ENCODE assay signal across 8 cellular contexts in the genomic region with DNA sequence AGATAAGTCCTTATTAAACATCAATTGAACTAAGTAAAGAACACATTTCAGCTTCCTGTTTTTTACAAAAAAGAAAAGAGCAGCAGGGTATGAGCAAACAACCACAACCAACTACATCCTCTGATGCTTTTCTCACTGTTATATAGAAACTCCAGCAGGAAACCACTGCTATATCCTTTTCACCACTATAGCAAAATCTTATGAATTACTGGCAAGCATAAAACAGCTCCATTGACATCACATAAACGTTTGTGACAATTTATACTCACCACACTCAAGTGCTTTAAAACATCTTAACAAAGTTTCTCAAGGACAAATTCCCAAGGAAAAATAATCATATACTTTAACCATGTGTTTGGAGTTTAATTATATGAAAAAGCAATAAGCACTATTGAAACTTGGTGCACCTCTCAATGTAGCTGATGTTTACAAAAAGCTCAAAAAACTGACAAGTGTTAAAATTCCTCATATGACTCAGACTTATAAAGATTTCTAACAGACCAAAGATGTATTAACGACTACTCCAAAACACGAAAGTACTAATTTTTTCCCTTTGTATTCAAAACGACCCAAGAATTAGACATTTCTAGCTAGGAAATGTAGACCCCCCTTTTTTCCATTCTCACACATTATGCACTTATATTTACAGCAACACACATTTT. TPM values are rescaled to one million over a fixed set of nuclear protein-coding genes. Genes with fewer than 3 reads are reported as not detected.
DNase-seq lines count a peak whose midpoint lies in the region; ATAC-seq and FAIRE-seq lines count a peak whose summit lies in the region.

No MANE protein-coding gene starts in this region.

- DNase-seq in CD1c-positive myeloid dendritic cell (ENCODE audit: extremely low spot score) (peak; percentile 64), GM19239 (ENCODE audit: insufficient read length, low spot score) (no peak), retina (no peak), frontal cortex (ENCODE audit: low spot score in 2 of 2) (no peak), MG63 (no peak), Right ventricle myocardium superior (no peak)
- peak; percentile 47 for DNase-seq in activated CD8-positive, alpha-beta T cell treated with anti-CD3 and anti-CD28 coated beads, Interleukin-2, amount 10 ng/mL, durations not matched to agents 7 days and 5 days

- POLR2A ChIA-PET in activated CD8-positive, alpha-beta T cell treated with anti-CD3 and anti-CD28 coated beads, Interleukin-2, amount 10 ng/mL, durations not matched to agents 7 days and 5 days (lab: Charles Lee): interaction anchor here (0.6 to 3.5 kb wide), 7 partner anchors 8 to 52 kb away, joined by 3 to 41 read pairs (median 7); a partner anchor contains a TSS

- H3K27me3 ChIP-seq in MG63: no peaks in the 10 kb centered on the region

- CTCF ChIA-PET in activated CD8-positive, alpha-beta T cell treated with anti-CD3 and anti-CD28 coated beads, Interleukin-2, amount 10 ng/mL, durations not matched to agents 7 days and 5 days (lab: Charles Lee): interaction anchor here (1.0 to 2.9 kb wide), 15 partner anchors 8 to 175 kb away, joined by 3 to 14 read pairs (median 6); a partner anchor contains a TSS

- H3K9me3 Mint-ChIP-seq in activated CD8-positive, alpha-beta T cell treated with anti-CD3 and anti-CD28 coated beads, Interleukin-2, amount 10 ng/mL, durations not matched to agents 7 days and 5 days (ENCODE audit: insufficient read depth): peaks cover 4% of the 10 kb centered on the region

- H3K4me1 Mint-ChIP-seq in activated CD8-positive, alpha-beta T cell treated with anti-CD3 and anti-CD28 coated beads, Interleukin-2, amount 10 ng/mL, durations not matched to agents 7 days and 5 days (ENCODE audit: low read depth): peaks cover 91% of the 10 kb centered on the region

- no peaks in the 10 kb centered on the region for H3K27me3 Mint-ChIP-seq in activated CD8-positive, alpha-beta T cell treated with anti-CD3 and anti-CD28 coated beads, Interleukin-2, amount 10 ng/mL, durations not matched to agents 7 days and 5 days (ENCODE audit: low read depth)

- ATAC-seq in HG03139 (IDR thresholded peaks at IDR 0.05; ENCODE audit: unreplicated experiment) (peak; percentile 74), Right ventricle myocardium superior (ENCODE audit: poor library complexity) (no peak)
- peak; percentile 67 for ATAC-seq in activated CD8-positive, alpha-beta T cell treated with anti-CD3 and anti-CD28 coated beads, Interleukin-2, amount 10 ng/mL, durations not matched to agents 7 days and 5 days

- peak overlapping the region; percentile 60 for H3K4me3 Mint-ChIP-seq in activated CD8-positive, alpha-beta T cell treated with anti-CD3 and anti-CD28 coated beads, Interleukin-2, amount 10 ng/mL, durations not matched to agents 7 days and 5 days

- H3K27ac Mint-ChIP-seq in activated CD8-positive, alpha-beta T cell treated with anti-CD3 and anti-CD28 coated beads, Interleukin-2, amount 10 ng/mL, durations not matched to agents 7 days and 5 days: peak overlapping the region; percentile 96

- intact Hi-C loops in Right ventricle myocardium superior (cut with DNase I): no loop called here

- peaks cover 63% of the 10 kb centered on the region for H3K36me3 Mint-ChIP-seq in activated CD8-positive, alpha-beta T cell treated with anti-CD3 and anti-CD28 coated beads, Interleukin-2, amount 10 ng/mL, durations not matched to agents 7 days and 5 days (ENCODE audit: low read depth)

- FAIRE-seq in GM19239 (lab: Jason Lieb, UNC) (peak; percentile 94), frontal cortex (lab: Jason Lieb, UNC) (no peak)

- H3K9me3 ChIP-seq in MG63: no peaks in the 10 kb centered on the region

- H3K4me3 ChIP-seq in MG63: no peak overlapping the region

- no peaks in the 10 kb centered on the region for H3K36me3 ChIP-seq in MG63

RNA-seq across cellular contexts. Expression of a gene that starts 12.9 kb away (rescaled TPM):
- total RNA-seq in activated CD8-positive, alpha-beta T cell treated with anti-CD3 and anti-CD28 coated beads, Interleukin-2, amount 10 ng/mL, durations not matched to agents 7 days and 5 days: 10 to 100 TPM; 40.6 to 40.8 TPM
- total RNA-seq in frontal cortex: 34.2 TPM
- total RNA-seq in MG63 (2014; rRNA removed; shearing (Covaris generic); ENCODE audit: low replicate concordance): not detected in 2 replicates
- total RNA-seq in Right ventricle myocardium superior: 6.2 TPM

Comparison
In these comparisons a context has a peak if more than half of its experiments do, and no peak if none do; other contexts are left out.
1. DNase-seq: peak in CD1c-positive myeloid dendritic cell (single experiment) and activated CD8-positive, alpha-beta T cell treated with anti-CD3 and anti-CD28 coated beads, Interleukin-2, amount 10 ng/mL, durations not matched to agents 7 days and 5 days (single experiment); none in GM19239 (single experiment), retina (single experiment), frontal cortex (0 of 2), MG63 (single experiment) and Right ventricle myocardium superior (single experiment).